9 cellular contexts compared by ENCODE assay signal in genomic region chr4:87058272-87059073, GRCh38.
A peak's percentile ranks its signal among the peaks of the same experiment; 100 is the strongest.
DNase-seq lines count a peak whose midpoint lies in the region; ATAC-seq and TF ChIP-seq lines count a peak whose summit lies in the region.
"Had no signal": no experiment of that assay in that cellular context is flagged by ENCODE, and none has a peak within 500 bp of the region (broad histone marks: within the 10 kb centered on the region; RNA-seq: fewer than 3 reads in every experiment).

No MANE protein-coding gene starts in this region.

- TF ChIP-seq POLR2A in upper lobe of left lung (IDR thresholded peaks at IDR 0.05): no peak

- no peaks in the 10 kb centered on the region for H3K9me3 ChIP-seq in upper lobe of left lung

- DNase-seq in NCI-H1436 (lab: John Stamatoyannopoulos, UW) (peak; percentile 41), NCI-H1436 treated with DMSO at 0.1 percent for 48 hours (lab: John Stamatoyannopoulos, UW) (no peak), SK-N-DZ (ENCODE audit: low spot score) (peak; percentile 59), choroid plexus epithelial cell (ENCODE audit: low read depth) (peak; percentile 50), nephron progenitor cell (peak; percentile 33), upper lobe of left lung (peak in 1 of 2 donors; percentile 63)

- peaks cover 48 to 66% (median 54%) of the 10 kb centered on the region in 4 donors for H3K4me1 ChIP-seq in upper lobe of left lung

- peak overlapping the region; percentile 96 for H3K27ac Mint-ChIP-seq in nephron progenitor cell
- H3K27ac Mint-ChIP-seq: B cell had no signal

- H3K4me1 Mint-ChIP-seq in nephron progenitor cell: peaks cover 66% of the 10 kb centered on the region

- H3K36me3 Mint-ChIP-seq in nephron progenitor cell (ENCODE audit: low read depth): peaks cover 38% of the 10 kb centered on the region

- no peaks in the 10 kb centered on the region for H3K27me3 Mint-ChIP-seq in nephron progenitor cell (ENCODE audit: low read depth, poor library complexity)
- H3K27me3 Mint-ChIP-seq: B cell had no signal

- H3K9me3 Mint-ChIP-seq in nephron progenitor cell: no peaks in the 10 kb centered on the region

- H3K4me3 ChIP-seq in choroid plexus epithelial cell (ENCODE audit: low read depth, low read length) (no peak overlapping the region), upper lobe of left lung (no peak overlapping the region)

- no peaks in the 10 kb centered on the region for H3K27me3 ChIP-seq in upper lobe of left lung

- no peak for TF ChIP-seq EP300 in upper lobe of left lung (IDR thresholded peaks at IDR 0.05)

- H3K27ac ChIP-seq in upper lobe of left lung: peak overlapping the region; percentile 3 to 50 (median 44)

- no peak overlapping the region for H3K4me3 Mint-ChIP-seq in nephron progenitor cell
- H3K4me3 Mint-ChIP-seq: B cell had no signal

- ATAC-seq in upper lobe of left lung (ENCODE audit: low FRiP score in 2 of 2) (peak; percentile 45 to 76), HG02973 (IDR thresholded peaks at IDR 0.05; ENCODE audit: unreplicated experiment) (no peak), GM21526 (IDR thresholded peaks at IDR 0.05; ENCODE audit: low FRiP score, unreplicated experiment) (no peak)

- peak; percentile 51 for TF ChIP-seq CTCF in choroid plexus epithelial cell (conservative IDR thresholded peaks at IDR 0.05; ENCODE audit: low read depth, low read length)
- TF ChIP-seq CTCF in nephron progenitor cell (IDR thresholded peaks at IDR 0.05): no peak
- TF ChIP-seq CTCF in upper lobe of left lung (IDR thresholded peaks at IDR 0.05): peak in 3 of 6 experiments; percentile 21 to 38 (median 33)

- peaks cover 0 to 5% (median 0%) of the 10 kb centered on the region in 4 donors for H3K36me3 ChIP-seq in upper lobe of left lung

- 42 to 48% methylated on average over 7 of the region's 7 CpGs for WGBS in upper lobe of left lung, 2 donors

Comparison
In these comparisons a context has a peak if more than half of its experiments do, and no peak if none do; other contexts are left out.
1. ATAC-seq: peak in upper lobe of left lung (2 of 2); none in HG02973 (single experiment) and GM21526 (single experiment).